In the genomic region with DNA sequence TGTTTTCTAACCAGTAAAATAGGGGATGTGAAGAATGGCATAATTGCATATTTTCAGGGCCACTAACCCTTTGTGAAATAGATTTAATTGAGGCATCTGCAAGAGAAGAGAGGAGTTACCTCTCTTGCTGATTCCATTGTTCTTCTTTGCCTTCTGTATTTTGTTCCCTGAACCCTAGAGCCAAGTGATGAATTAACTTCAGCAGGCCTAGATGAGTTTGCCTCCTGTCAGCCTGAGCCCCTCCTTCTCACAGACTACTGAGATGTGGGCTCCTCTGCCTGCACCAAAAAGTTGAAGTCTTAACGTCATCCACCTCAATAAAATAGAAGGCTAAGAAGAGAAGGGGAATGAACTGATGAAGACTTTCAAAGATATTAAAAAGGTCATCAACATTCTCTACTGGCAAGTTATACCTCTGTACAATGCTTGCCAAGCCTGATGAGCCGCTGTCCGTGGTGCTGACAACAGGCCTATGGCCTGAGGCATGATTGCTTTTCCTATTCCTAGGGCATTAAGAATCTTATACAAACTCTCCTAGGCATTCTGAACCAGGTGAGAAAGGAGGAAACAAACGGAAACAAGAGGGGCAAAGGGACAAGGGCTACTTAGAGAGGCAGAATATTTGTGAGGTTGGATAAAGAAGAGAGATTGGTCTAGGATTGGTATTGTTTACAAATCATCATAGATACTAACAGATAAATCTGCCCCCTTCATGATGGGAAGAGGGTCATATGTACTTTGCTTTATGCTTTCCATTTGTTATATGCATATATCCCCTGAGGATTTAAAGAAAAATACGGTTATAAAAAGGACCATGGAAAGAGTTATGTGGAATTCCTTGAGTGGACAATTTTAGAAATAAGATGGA, we compare ENCODE assay signal across 8 cellular contexts. TPM values are rescaled to one million over a fixed set of nuclear protein-coding genes. Genes with fewer than 3 reads are reported as not detected.
DNase-seq lines count a peak whose midpoint lies in the region; ATAC-seq, FAIRE-seq and TF ChIP-seq lines count a peak whose summit lies in the region.

No MANE protein-coding gene starts in this region.

- H3K4me3 Mint-ChIP-seq in GM23338 = no peak overlapping the region

- peaks cover 22% of the 10 kb centered on the region for H3K4me1 Mint-ChIP-seq in GM23338

- TF ChIP-seq POLR2A in esophagus squamous epithelium (IDR thresholded peaks at IDR 0.05) = no peak

- H3F3A ChIP-seq in GM23338 (replicated peaks; ENCODE audit: low read depth) = no peaks in the 10 kb centered on the region; the same call in 1 of the 2 replicates

- no peak for FAIRE-seq in bronchial epithelial cell (lab: Jason Lieb, UNC)

- H2AFZ ChIP-seq in GM23338 = no peak overlapping the region

- H3K27me3 Mint-ChIP-seq in GM23338 (ENCODE audit: insufficient read depth, low read depth, poor library complexity) = peaks cover 6% of the 10 kb centered on the region

- DNase-seq in GM23338 (ENCODE audit: low spot score) (peak; percentile 90), NT2/D1 (ENCODE audit: low read depth, low spot score) (peak; percentile 20), bronchial epithelial cell (ENCODE audit: low read depth) (peak; percentile 41), non-pigmented ciliary epithelial cell (ENCODE audit: low read depth) (peak; percentile 8), anterior cingulate cortex (lab: John Stamatoyannopoulos, UW) (no peak), esophagus squamous epithelium (lab: John Stamatoyannopoulos, UW) (no peak)

- H3K4me1 ChIP-seq in GM23338 (ENCODE audit: insufficient read depth) (peaks cover 38% of the 10 kb centered on the region; the same call in 1 of the 2 replicates), NT2/D1 (ENCODE audit: insufficient read depth, insufficient read length) (no peaks in the 10 kb centered on the region), esophagus squamous epithelium (no peaks in the 10 kb centered on the region)

- no peak overlapping the region for H3K9ac ChIP-seq in NT2/D1 (ENCODE audit: insufficient read length, low read depth)

- no peaks in the 10 kb centered on the region for H3K9me3 Mint-ChIP-seq in GM23338

- no peaks in the 10 kb centered on the region for H4K20me1 ChIP-seq in GM23338 (replicated peaks; ENCODE audit: insufficient read depth)

- intact Hi-C loops in esophagus squamous epithelium (cut with DNase I) = no loop called here

- ATAC-seq in GM23338 (peak; percentile 96), GM19035 (IDR thresholded peaks at IDR 0.05; ENCODE audit: unreplicated experiment) (no peak), GM18861 (IDR thresholded peaks at IDR 0.05; ENCODE audit: unreplicated experiment) (no peak)

- H3K36me3 ChIP-seq in GM23338 (ENCODE audit: insufficient read depth) (no peaks in the 10 kb centered on the region), NT2/D1 (ENCODE audit: insufficient read depth, insufficient read length, low read length) (no peaks in the 10 kb centered on the region), bronchial epithelial cell (ENCODE audit: control insufficient read depth, insufficient read depth, low read length) (no peaks in the 10 kb centered on the region), esophagus squamous epithelium (no peaks in the 10 kb centered on the region)

- H3K9me2 ChIP-seq in GM23338 (ENCODE audit: insufficient read depth) = no peaks in the 10 kb centered on the region

- H3K79me2 ChIP-seq in GM23338 (replicated peaks; ENCODE audit: insufficient read depth) = no peaks in the 10 kb centered on the region

- TF ChIP-seq CTCF in GM23338 (conservative IDR thresholded peaks at IDR 0.05; ENCODE audit: low read depth in 2 of 2) (no peak), bronchial epithelial cell (IDR thresholded peaks at IDR 0.05; ENCODE audit: insufficient read depth, low read length, severe bottlenecking) (no peak), esophagus squamous epithelium (IDR thresholded peaks at IDR 0.05) (no peak)

- H3K4me3 ChIP-seq in GM23338 (no peak overlapping the region), NT2/D1 (ENCODE audit: insufficient read length, low read depth) (no peak overlapping the region), bronchial epithelial cell (ENCODE audit: low read depth, low read length) (no peak overlapping the region), esophagus squamous epithelium (no peak overlapping the region)

- 18% methylated on average over 5 of the region's 5 CpGs for WGBS in esophagus squamous epithelium, 2 donors

- H3K27ac ChIP-seq in GM23338 (ENCODE audit: low read depth) (no peak overlapping the region), esophagus squamous epithelium (no peak overlapping the region)

- no peak overlapping the region for H3K27ac Mint-ChIP-seq in GM23338

- H3K4me2 ChIP-seq in GM23338 = no peak overlapping the region

- H3K9me3 ChIP-seq in NT2/D1 (ENCODE audit: insufficient read depth, low read length) (no peaks in the 10 kb centered on the region), esophagus squamous epithelium (no peaks in the 10 kb centered on the region)

- H3K27me3 ChIP-seq in GM23338 (ENCODE audit: insufficient read depth) = no peaks in the 10 kb centered on the region
- H3K27me3 ChIP-seq in NT2/D1 (ENCODE audit: insufficient read depth, insufficient read length) = no peaks in the 10 kb centered on the region
- H3K27me3 ChIP-seq in bronchial epithelial cell (ENCODE audit: control insufficient read depth, insufficient read depth, low read length) = no peaks in the 10 kb centered on the region
- H3K27me3 ChIP-seq in esophagus squamous epithelium = no peaks in the 10 kb centered on the region

- no peaks in the 10 kb centered on the region for H3K36me3 Mint-ChIP-seq in GM23338 (ENCODE audit: low read depth)

TF ChIP-seq in GM23338, 12 proteins besides CTCF, POLR2A, EP300 and RAD21:
- TF ChIP-seq ZNF114 (CRISPR knock-in tag; IDR thresholded peaks at IDR 0.05) = no peak
- TF ChIP-seq, protein P1, sequence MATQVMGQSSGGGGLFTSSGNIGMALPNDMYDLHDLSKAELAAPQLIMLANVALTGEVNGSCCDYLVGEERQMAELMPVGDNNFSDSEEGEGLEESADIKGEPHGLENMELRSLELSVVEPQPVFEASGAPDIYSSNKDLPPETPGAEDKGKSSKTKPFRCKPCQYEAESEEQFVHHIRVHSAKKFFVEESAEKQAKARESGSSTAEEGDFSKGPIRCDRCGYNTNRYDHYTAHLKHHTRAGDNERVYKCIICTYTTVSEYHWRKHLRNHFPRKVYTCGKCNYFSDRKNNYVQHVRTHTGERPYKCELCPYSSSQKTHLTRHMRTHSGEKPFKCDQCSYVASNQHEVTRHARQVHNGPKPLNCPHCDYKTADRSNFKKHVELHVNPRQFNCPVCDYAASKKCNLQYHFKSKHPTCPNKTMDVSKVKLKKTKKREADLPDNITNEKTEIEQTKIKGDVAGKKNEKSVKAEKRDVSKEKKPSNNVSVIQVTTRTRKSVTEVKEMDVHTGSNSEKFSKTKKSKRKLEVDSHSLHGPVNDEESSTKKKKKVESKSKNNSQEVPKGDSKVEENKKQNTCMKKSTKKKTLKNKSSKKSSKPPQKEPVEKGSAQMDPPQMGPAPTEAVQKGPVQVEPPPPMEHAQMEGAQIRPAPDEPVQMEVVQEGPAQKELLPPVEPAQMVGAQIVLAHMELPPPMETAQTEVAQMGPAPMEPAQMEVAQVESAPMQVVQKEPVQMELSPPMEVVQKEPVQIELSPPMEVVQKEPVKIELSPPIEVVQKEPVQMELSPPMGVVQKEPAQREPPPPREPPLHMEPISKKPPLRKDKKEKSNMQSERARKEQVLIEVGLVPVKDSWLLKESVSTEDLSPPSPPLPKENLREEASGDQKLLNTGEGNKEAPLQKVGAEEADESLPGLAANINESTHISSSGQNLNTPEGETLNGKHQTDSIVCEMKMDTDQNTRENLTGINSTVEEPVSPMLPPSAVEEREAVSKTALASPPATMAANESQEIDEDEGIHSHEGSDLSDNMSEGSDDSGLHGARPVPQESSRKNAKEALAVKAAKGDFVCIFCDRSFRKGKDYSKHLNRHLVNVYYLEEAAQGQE (IDR thresholded peaks at IDR 0.05; ENCODE audit: unreplicated experiment) = peak; percentile 99

RNA-seq across cellular contexts. Expression of a gene that starts 46.8 kb away (rescaled TPM):
- total RNA-seq in GM23338 (2014; rRNA removed; shearing (Covaris generic)) = 2,810 and 2,907 TPM in 2 replicates
- 1,325 and 1,373 TPM in 2 replicates for polyA plus RNA-seq in GM23338 (2016; fragmentation: Nextera tagmentation; extraction: Ambion mirVana)
- total RNA-seq in bronchial epithelial cell = 911 and 1,344 TPM in 2 replicates
- total RNA-seq in esophagus squamous epithelium = 1,000 to 10,000 TPM in 3 of 4 donors, 100 to 1,000 TPM in 1; 711 to 1,654 (median 1,435) TPM

Comparison
In these comparisons a context has a peak if more than half of its experiments do, and no peak if none do; other contexts are left out.
1. DNase-seq: peak in GM23338 (single experiment), NT2/D1 (single experiment), bronchial epithelial cell (single experiment) and non-pigmented ciliary epithelial cell (single experiment); none in anterior cingulate cortex (0 of 58) and esophagus squamous epithelium (single experiment).